In the genomic region with DNA sequence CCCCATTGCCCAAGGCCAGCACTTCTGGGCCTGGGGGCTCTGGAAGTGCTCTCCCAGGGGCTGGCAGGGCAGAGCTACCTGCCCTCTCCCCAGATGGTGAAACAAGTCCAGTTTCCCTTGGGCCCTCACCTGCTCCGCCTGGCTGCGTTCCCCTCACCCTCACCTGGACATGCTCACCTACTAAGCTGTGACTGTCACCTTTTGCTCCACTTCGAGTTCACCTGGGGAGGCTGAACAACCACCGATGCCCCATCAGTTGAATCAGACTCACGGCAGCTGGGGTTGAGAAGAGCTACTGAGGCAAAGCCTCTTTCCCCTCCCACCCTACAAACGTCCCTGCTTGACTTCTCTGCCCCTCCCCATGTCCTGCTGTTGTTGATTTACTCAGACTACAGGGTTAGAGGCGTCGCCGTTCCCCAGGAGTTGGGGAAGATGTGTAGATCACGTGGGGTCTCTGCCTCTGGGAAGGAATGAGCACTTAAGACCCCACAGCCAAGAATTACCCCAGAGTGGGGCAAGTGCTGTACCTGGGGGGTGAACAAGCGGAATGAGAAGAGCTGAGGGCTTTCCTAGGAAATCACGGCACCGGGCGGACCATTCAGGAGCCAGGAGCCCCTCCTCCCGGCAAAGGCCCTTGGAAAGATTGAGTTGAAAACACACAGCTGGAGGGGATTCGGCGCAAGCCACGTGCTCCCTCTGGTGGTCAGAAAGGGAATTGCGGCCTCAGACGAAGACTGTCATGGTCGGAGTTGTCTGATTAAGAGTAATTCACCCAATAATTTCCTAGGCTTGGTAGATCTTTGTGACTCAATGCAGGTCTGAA, we compare ENCODE assay signal across 8 cellular contexts. TPM values are rescaled to one million over a fixed set of nuclear protein-coding genes. Genes with fewer than 3 reads are reported as not detected.
A peak's percentile ranks its signal among the peaks of the same experiment; 100 is the strongest.
DNase-seq lines count a peak whose midpoint lies in the region; ATAC-seq and TF ChIP-seq lines count a peak whose summit lies in the region.

No MANE protein-coding gene starts in this region.

- peak; percentile 48 for DNase-seq in DMS153 (lab: John Stamatoyannopoulos, UW)
- DNase-seq in NCI-H2227 (lab: John Stamatoyannopoulos, UW; ENCODE audit: unreplicated experiment): peak; percentile 86
- DNase-seq in activated CD4-positive, CD25-positive, alpha-beta regulatory T cell treated with anti-CD3 and anti-CD28 coated beads, Interleukin-2, amount 50 U/mL, for 16 hours (ENCODE audit: low read depth, low spot score): peak; percentile 71
- peak; percentile 70 for DNase-seq in cerebellar cortex (ENCODE audit: low spot score)
- peak; percentile 67 for DNase-seq in kidney epithelial cell (ENCODE audit: low read depth)
- peak; percentile 86 to 93 for DNase-seq in stimulated activated CD4-positive, alpha-beta T cell treated with anti-CD3 and anti-CD28 coated beads, Interleukin-1b, Interleukin-23, amount 100 ng/mL, for 4 hours (ENCODE audit: low read depth in 2 of 2)

- H3K4me3 ChIP-seq in HEK293 (ENCODE audit: low read depth, low read length) (no peak overlapping the region), kidney epithelial cell (ENCODE audit: low read depth, low read length) (peak overlapping the region; percentile 49)

- no peaks in the 10 kb centered on the region for H3K9me3 ChIP-seq in HEK293 (ENCODE audit: control insufficient read depth, insufficient read depth, low read depth, low read length)

- H3K4me1 ChIP-seq in HEK293 (ENCODE audit: control insufficient read depth, insufficient read depth, low read length): peaks cover 3% of the 10 kb centered on the region; the same call in 1 of the 2 replicates

- POLR2A ChIA-PET in HEK293 (lab: Yijun Ruan, JAX): interaction anchor here (1.3 kb wide), 1 partner anchor 10 kb away, joined by 4 read pairs; no protein-coding TSS in a partner anchor

- CTCF ChIA-PET in HEK293 (lab: Yijun Ruan, JAX): interaction anchor here (0.6 to 10.1 kb wide), 27 partner anchors 10 to 559 kb away, joined by 3 to 223 read pairs (median 4); no protein-coding TSS in a partner anchor

- H3K27me3 ChIP-seq in kidney epithelial cell (ENCODE audit: control insufficient read depth, insufficient read depth, low read length): no peaks in the 10 kb centered on the region

- no peaks in the 10 kb centered on the region for H3K36me3 ChIP-seq in HEK293 (ENCODE audit: control insufficient read depth in 2 of 2, insufficient read depth in 1 of 2, low read length in 2 of 2)
- no peaks in the 10 kb centered on the region for H3K36me3 ChIP-seq in kidney epithelial cell (ENCODE audit: control insufficient read depth, insufficient read depth, low read length)

- ATAC-seq in HG02970 (IDR thresholded peaks at IDR 0.05; ENCODE audit: low FRiP score, unreplicated experiment): no peak

- H3K27ac ChIP-seq in HEK293 (ENCODE audit: extremely low read depth, low read depth, low read length): no peak overlapping the region

- peak; percentile 83 for TF ChIP-seq CTCF in HEK293 (tag by site-specific recombination; IDR thresholded peaks at IDR 0.05)
- peak; percentile 99 for TF ChIP-seq CTCF in kidney epithelial cell (IDR thresholded peaks at IDR 0.05; ENCODE audit: insufficient read depth, low read length, poor library complexity, severe bottlenecking)

TF ChIP-seq in HEK293, 187 proteins besides CTCF, POLR2A, EP300 and RAD21 (continues in another document):
- no peak for TF ChIP-seq ZNF274 (IDR thresholded peaks at IDR 0.05; ENCODE audit: low read length)
- no peak for TF ChIP-seq ZNF274 (tag by site-specific recombination; IDR thresholded peaks at IDR 0.05; ENCODE audit: borderline replicate concordance)
- 0 out of 2 replicates have a peak, but pooled peaks have one; percentile 16 for TF ChIP-seq GFI1B (tag by site-specific recombination; IDR thresholded peaks at IDR 0.05)
- TF ChIP-seq ZNF529 (tag by site-specific recombination; IDR thresholded peaks at IDR 0.05; ENCODE audit: insufficient replicate concordance): no peak
- peak; percentile 67 for TF ChIP-seq ZNF654 (tag by site-specific recombination; IDR thresholded peaks at IDR 0.05; ENCODE audit: low read depth)
- TF ChIP-seq RBAK (tag by site-specific recombination; IDR thresholded peaks at IDR 0.05): no peak
- TF ChIP-seq ZNF335 (tag by site-specific recombination; conservative IDR thresholded peaks at IDR 0.05): 0 out of 2 replicates have a peak, but pooled peaks have one; percentile 17
- no peak for TF ChIP-seq ZNF221 (tag by site-specific recombination; IDR thresholded peaks at IDR 0.05; ENCODE audit: borderline replicate concordance)
- TF ChIP-seq ZNF664 (tag by site-specific recombination; IDR thresholded peaks at IDR 0.05): no peak
- no peak for TF ChIP-seq GLIS1 (tag by site-specific recombination; IDR thresholded peaks at IDR 0.05)
- TF ChIP-seq, protein P1, sequence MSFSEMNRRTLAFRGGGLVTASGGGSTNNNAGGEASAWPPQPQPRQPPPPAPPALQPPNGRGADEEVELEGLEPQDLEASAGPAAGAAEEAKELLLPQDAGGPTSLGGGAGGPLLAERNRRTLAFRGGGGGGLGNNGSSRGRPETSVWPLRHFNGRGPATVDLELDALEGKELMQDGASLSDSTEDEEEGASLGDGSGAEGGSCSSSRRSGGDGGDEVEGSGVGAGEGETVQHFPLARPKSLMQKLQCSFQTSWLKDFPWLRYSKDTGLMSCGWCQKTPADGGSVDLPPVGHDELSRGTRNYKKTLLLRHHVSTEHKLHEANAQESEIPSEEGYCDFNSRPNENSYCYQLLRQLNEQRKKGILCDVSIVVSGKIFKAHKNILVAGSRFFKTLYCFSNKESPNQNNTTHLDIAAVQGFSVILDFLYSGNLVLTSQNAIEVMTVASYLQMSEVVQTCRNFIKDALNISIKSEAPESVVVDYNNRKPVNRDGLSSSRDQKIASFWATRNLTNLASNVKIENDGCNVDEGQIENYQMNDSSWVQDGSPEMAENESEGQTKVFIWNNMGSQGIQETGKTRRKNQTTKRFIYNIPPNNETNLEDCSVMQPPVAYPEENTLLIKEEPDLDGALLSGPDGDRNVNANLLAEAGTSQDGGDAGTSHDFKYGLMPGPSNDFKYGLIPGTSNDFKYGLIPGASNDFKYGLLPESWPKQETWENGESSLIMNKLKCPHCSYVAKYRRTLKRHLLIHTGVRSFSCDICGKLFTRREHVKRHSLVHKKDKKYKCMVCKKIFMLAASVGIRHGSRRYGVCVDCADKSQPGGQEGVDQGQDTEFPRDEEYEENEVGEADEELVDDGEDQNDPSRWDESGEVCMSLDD (tag by site-specific recombination; IDR thresholded peaks at IDR 0.05): no peak
- no peak for TF ChIP-seq ZNF501 (tag by site-specific recombination; IDR thresholded peaks at IDR 0.05)
- no peak for TF ChIP-seq ZNF416 (tag by site-specific recombination; IDR thresholded peaks at IDR 0.05)
- TF ChIP-seq MZF1 (tag by site-specific recombination; IDR thresholded peaks at IDR 0.05; ENCODE audit: borderline replicate concordance): peak; percentile 99
- TF ChIP-seq, protein P2, sequence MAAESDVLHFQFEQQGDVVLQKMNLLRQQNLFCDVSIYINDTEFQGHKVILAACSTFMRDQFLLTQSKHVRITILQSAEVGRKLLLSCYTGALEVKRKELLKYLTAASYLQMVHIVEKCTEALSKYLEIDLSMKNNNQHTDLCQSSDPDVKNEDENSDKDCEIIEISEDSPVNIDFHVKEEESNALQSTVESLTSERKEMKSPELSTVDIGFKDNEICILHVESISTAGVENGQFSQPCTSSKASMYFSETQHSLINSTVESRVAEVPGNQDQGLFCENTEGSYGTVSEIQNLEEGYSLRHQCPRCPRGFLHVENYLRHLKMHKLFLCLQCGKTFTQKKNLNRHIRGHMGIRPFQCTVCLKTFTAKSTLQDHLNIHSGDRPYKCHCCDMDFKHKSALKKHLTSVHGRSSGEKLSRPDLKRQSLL (tag by site-specific recombination; IDR thresholded peaks at IDR 0.05): peak; percentile 65; the same call in 1 of the 2 replicates
- peak; percentile 86 for TF ChIP-seq ZNF341 (tag by site-specific recombination; IDR thresholded peaks at IDR 0.05; ENCODE audit: low read depth)
- 0 out of 2 replicates have a peak, but pooled peaks have one; percentile 49 for TF ChIP-seq TRIM28 (IDR thresholded peaks at IDR 0.05; ENCODE audit: borderline replicate concordance, low read length)
- no peak for TF ChIP-seq ZNF785 (tag by site-specific recombination; IDR thresholded peaks at IDR 0.05)
- TF ChIP-seq ZNF16 (tag by site-specific recombination; IDR thresholded peaks at IDR 0.05; ENCODE audit: low read depth): no peak
- TF ChIP-seq, protein P3, sequence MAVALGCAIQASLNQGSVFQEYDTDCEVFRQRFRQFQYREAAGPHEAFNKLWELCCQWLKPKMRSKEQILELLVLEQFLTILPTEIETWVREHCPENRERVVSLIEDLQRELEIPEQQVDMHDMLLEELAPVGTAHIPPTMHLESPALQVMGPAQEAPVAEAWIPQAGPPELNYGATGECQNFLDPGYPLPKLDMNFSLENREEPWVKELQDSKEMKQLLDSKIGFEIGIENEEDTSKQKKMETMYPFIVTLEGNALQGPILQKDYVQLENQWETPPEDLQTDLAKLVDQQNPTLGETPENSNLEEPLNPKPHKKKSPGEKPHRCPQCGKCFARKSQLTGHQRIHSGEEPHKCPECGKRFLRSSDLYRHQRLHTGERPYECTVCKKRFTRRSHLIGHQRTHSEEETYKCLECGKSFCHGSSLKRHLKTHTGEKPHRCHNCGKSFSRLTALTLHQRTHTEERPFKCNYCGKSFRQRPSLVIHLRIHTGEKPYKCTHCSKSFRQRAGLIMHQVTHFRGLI (tag by site-specific recombination; IDR thresholded peaks at IDR 0.05): no peak
- TF ChIP-seq, protein P4, sequence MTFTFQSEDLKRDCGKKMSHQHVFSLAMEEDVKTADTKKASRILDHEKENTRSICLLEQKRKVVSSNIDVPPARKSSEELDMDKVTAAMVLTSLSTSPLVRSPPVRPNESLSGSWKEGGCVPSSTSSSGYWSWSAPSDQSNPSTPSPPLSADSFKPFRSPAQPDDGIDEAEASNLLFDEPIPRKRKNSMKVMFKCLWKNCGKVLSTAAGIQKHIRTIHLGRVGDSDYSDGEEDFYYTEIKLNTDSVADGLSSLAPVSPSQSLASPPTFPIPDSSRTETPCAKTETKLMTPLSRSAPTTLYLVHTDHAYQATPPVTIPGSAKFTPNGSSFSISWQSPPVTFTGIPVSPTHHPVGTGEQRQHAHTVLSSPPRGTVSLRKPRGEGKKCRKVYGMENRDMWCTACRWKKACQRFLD (tag by site-specific recombination; IDR thresholded peaks at IDR 0.05): no peak
- TF ChIP-seq ZIC2 (tag by site-specific recombination; IDR thresholded peaks at IDR 0.05): peak; percentile 53; the same call in 1 of the 2 replicates
- TF ChIP-seq ZBTB20 (tag by site-specific recombination; IDR thresholded peaks at IDR 0.05): peak; percentile 89
- 0 out of 2 replicates have a peak, but pooled peaks have one; percentile 18 for TF ChIP-seq ZNF660 (tag by site-specific recombination; IDR thresholded peaks at IDR 0.05)
- TF ChIP-seq ZNF2 (tag by site-specific recombination; IDR thresholded peaks at IDR 0.05): peak; percentile 60; the same call in 1 of the 2 replicates

RNA-seq across cellular contexts. Expression of a gene that starts 7.1 kb away (rescaled TPM):
- total RNA-seq in kidney epithelial cell: 5.0 and 7.5 TPM in 2 replicates

RNA-seq across cellular contexts. Expression of a gene that starts 20.4 kb away (rescaled TPM):
- total RNA-seq in kidney epithelial cell: 0.21 and 3.1 TPM in 2 replicates

RNA-seq across cellular contexts. Expression of a gene that starts 59.0 kb away (rescaled TPM):
- 45.8 and 83.4 TPM in 2 replicates for total RNA-seq in kidney epithelial cell
